In the genomic region with DNA sequence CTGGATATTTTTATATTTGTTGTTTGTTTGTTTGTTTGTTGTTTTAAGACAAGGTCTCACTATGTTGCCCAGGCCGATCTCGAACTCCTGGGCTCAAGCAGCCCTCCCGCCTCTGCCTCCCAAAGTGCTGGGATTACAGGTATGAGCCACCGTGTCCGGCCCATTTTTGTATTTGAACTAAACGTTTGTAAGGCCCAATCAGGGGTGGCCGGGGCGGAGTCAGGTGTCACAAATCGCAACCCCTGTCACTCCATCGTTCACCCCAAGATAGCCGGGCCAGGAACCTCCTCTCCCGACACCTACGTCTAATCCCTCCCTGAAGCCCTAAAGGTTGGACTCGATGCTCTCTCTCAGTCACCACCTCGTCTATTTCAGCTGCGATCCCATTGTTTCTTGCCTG, we compare ENCODE assay signal across 9 cellular contexts. TPM values are rescaled to one million over a fixed set of nuclear protein-coding genes. Genes with fewer than 3 reads are reported as not detected.
A peak's percentile ranks its signal among the peaks of the same experiment; 100 is the strongest.
DNase-seq lines count a peak whose midpoint lies in the region; ATAC-seq, FAIRE-seq and TF ChIP-seq lines count a peak whose summit lies in the region.
"Had no signal": no experiment of that assay in that cellular context is flagged by ENCODE, and none has a peak within 500 bp of the region (broad histone marks: within the 10 kb centered on the region; RNA-seq: fewer than 3 reads in every experiment).

No MANE protein-coding gene starts in this region.

- no peaks in the 10 kb centered on the region for H3K36me3 Mint-ChIP-seq in activated T-helper 1 cell treated with anti-CD3 and anti-CD28 coated beads, Interleukin-12 subunit alpha, Interleukin-12 subunit beta, Interleukin-2, Interleukin-4 antibody, amounts not matched to agents 30 ng/mL and 10 ng/mL and 1 ng/mL, durations not matched to agents 14 hours and 24 hours and 36 hours (ENCODE audit: low read depth)

- H3K36me3 ChIP-seq in BLaER1: no peaks in the 10 kb centered on the region
- no peaks in the 10 kb centered on the region for H3K36me3 ChIP-seq in KOPT-K1 (ENCODE audit: insufficient read depth, low read length)

- H3K4me3 ChIP-seq in BLaER1: peak overlapping the region; percentile 66

- peak overlapping the region; percentile 83 for H3K27ac Mint-ChIP-seq in activated T-helper 1 cell treated with anti-CD3 and anti-CD28 coated beads, Interleukin-12 subunit alpha, Interleukin-12 subunit beta, Interleukin-2, Interleukin-4 antibody, amounts not matched to agents 30 ng/mL and 10 ng/mL and 1 ng/mL, durations not matched to agents 14 hours and 24 hours and 36 hours

- H3K9me3 ChIP-seq in BLaER1 (no peaks in the 10 kb centered on the region), KOPT-K1 (ENCODE audit: insufficient read depth, low read length, poor library complexity, severe bottlenecking) (no peaks in the 10 kb centered on the region)

- peak; percentile 33 for DNase-seq in activated T-helper 1 cell treated with anti-CD3 and anti-CD28 coated beads, Interleukin-12 subunit alpha, Interleukin-12 subunit beta, Interleukin-2, Interleukin-4 antibody, amounts not matched to agents 30 ng/mL and 10 ng/mL and 1 ng/mL, durations not matched to agents 14 hours and 24 hours and 36 hours (ENCODE audit: low spot score)
- peak; percentile 28 for DNase-seq in stimulated activated CD8-positive, alpha-beta memory T cell treated with anti-CD3 and anti-CD28 coated beads, Interleukin-15, amount 100 ng/mL, for 1 hour (ENCODE audit: low read depth)
- no peak for DNase-seq in RCC 7860 (ENCODE audit: low spot score)
- DNase-seq in middle frontal gyrus (ENCODE audit: extremely low spot score, low spot score): no peak

- H3K4me3 Mint-ChIP-seq in activated T-helper 1 cell treated with anti-CD3 and anti-CD28 coated beads, Interleukin-12 subunit alpha, Interleukin-12 subunit beta, Interleukin-2, Interleukin-4 antibody, amounts not matched to agents 30 ng/mL and 10 ng/mL and 1 ng/mL, durations not matched to agents 14 hours and 24 hours and 36 hours: peak overlapping the region; percentile 83

- no peak for ATAC-seq in SK-N-SH treated with all-trans-retinoic acid at 6 μM for 48 hours

- peak overlapping the region; percentile 84 for H3K4me2 ChIP-seq in BLaER1

- H3K9me3 Mint-ChIP-seq in activated T-helper 1 cell treated with anti-CD3 and anti-CD28 coated beads, Interleukin-12 subunit alpha, Interleukin-12 subunit beta, Interleukin-2, Interleukin-4 antibody, amounts not matched to agents 30 ng/mL and 10 ng/mL and 1 ng/mL, durations not matched to agents 14 hours and 24 hours and 36 hours: no peaks in the 10 kb centered on the region

- H3K27me3 Mint-ChIP-seq in activated T-helper 1 cell treated with anti-CD3 and anti-CD28 coated beads, Interleukin-12 subunit alpha, Interleukin-12 subunit beta, Interleukin-2, Interleukin-4 antibody, amounts not matched to agents 30 ng/mL and 10 ng/mL and 1 ng/mL, durations not matched to agents 14 hours and 24 hours and 36 hours (ENCODE audit: insufficient read depth): no peaks in the 10 kb centered on the region

- peak; percentile 70 for FAIRE-seq in islet of Langerhans (lab: Jason Lieb, UNC)
- no peak for FAIRE-seq in RCC 7860 (lab: Jason Lieb, UNC)

- intact Hi-C loops in activated T-helper 1 cell treated with anti-CD3 and anti-CD28 coated beads, Interleukin-12 subunit alpha, Interleukin-12 subunit beta, Interleukin-2, Interleukin-4 antibody, amounts not matched to agents 30 ng/mL and 10 ng/mL and 1 ng/mL, durations not matched to agents 14 hours and 24 hours and 36 hours (cut with micrococcal nuclease): loop anchor here (5.0 to 10.0 kb wide), 2 partner anchors 102 to 201 kb away; partner anchors contain the start of gene FUNDC1

- H3K27ac ChIP-seq in BLaER1 (peak overlapping the region; percentile 79), KOPT-K1 (ENCODE audit: low read depth, low read length, poor library complexity, severe bottlenecking) (peak overlapping the region; percentile 73)

- no peaks in the 10 kb centered on the region for H3K27me3 ChIP-seq in BLaER1

- H3K4me1 Mint-ChIP-seq in activated T-helper 1 cell treated with anti-CD3 and anti-CD28 coated beads, Interleukin-12 subunit alpha, Interleukin-12 subunit beta, Interleukin-2, Interleukin-4 antibody, amounts not matched to agents 30 ng/mL and 10 ng/mL and 1 ng/mL, durations not matched to agents 14 hours and 24 hours and 36 hours (ENCODE audit: low read depth): peaks cover 19% of the 10 kb centered on the region

- peak overlapping the region; percentile 64 for H3K9ac ChIP-seq in BLaER1

- no peaks in the 10 kb centered on the region for H4K20me1 ChIP-seq in BLaER1

- H3K4me1 ChIP-seq in BLaER1: peaks cover 51% of the 10 kb centered on the region

TF ChIP-seq in SK-N-SH treated with all-trans-retinoic acid at 6 μM for 48 hours, 23 proteins besides CTCF, POLR2A, EP300 and RAD21 (continues in another document):
- no peak for TF ChIP-seq ZNF8 (CRISPR knock-in tag; IDR thresholded peaks at IDR 0.05)
- no peak for TF ChIP-seq CREB5 (CRISPR knock-in tag; IDR thresholded peaks at IDR 0.05; ENCODE audit: low read depth)
- TF ChIP-seq ZNF70 (CRISPR knock-in tag; IDR thresholded peaks at IDR 0.05): no peak
- TF ChIP-seq SNAI2 (CRISPR knock-in tag; IDR thresholded peaks at IDR 0.05): no peak
- TF ChIP-seq ZC3H10 (CRISPR knock-in tag; IDR thresholded peaks at IDR 0.05): no peak
- TF ChIP-seq ARNTL (CRISPR knock-in tag; IDR thresholded peaks at IDR 0.05; ENCODE audit: borderline replicate concordance, low read depth): no peak
- TF ChIP-seq TOX (CRISPR knock-in tag; IDR thresholded peaks at IDR 0.05; ENCODE audit: borderline replicate concordance): no peak
- no peak for TF ChIP-seq OSR1 (CRISPR knock-in tag; IDR thresholded peaks at IDR 0.05)
- TF ChIP-seq CSRNP3 (CRISPR knock-in tag; IDR thresholded peaks at IDR 0.05): no peak
- no peak for TF ChIP-seq ZFP3 (CRISPR knock-in tag; IDR thresholded peaks at IDR 0.05)
- no peak for TF ChIP-seq PPARA (CRISPR knock-in tag; IDR thresholded peaks at IDR 0.05; ENCODE audit: borderline replicate concordance)
- no peak for TF ChIP-seq TSHZ2 (CRISPR knock-in tag; IDR thresholded peaks at IDR 0.05)
- no peak for TF ChIP-seq RARB (CRISPR knock-in tag; IDR thresholded peaks at IDR 0.05)
- no peak for TF ChIP-seq CSDC2 (CRISPR knock-in tag; IDR thresholded peaks at IDR 0.05)
- TF ChIP-seq ZFP30 (CRISPR knock-in tag; IDR thresholded peaks at IDR 0.05): no peak

RNA-seq across cellular contexts. Expression of gene EFHC2, which starts 0.7 kb away (rescaled TPM):
- not detected in 2 replicates for total RNA-seq in activated T-helper 1 cell treated with anti-CD3 and anti-CD28 coated beads, Interleukin-12 subunit alpha, Interleukin-12 subunit beta, Interleukin-2, Interleukin-4 antibody, amounts not matched to agents 30 ng/mL and 10 ng/mL and 1 ng/mL, durations not matched to agents 14 hours and 24 hours and 36 hours
- total RNA-seq: SK-MEL-5 had no signal

Comparison
In these comparisons a context has a peak if more than half of its experiments do, and no peak if none do; other contexts are left out.
1. DNase-seq: peak in activated T-helper 1 cell treated with anti-CD3 and anti-CD28 coated beads, Interleukin-12 subunit alpha, Interleukin-12 subunit beta, Interleukin-2, Interleukin-4 antibody, amounts not matched to agents 30 ng/mL and 10 ng/mL and 1 ng/mL, durations not matched to agents 14 hours and 24 hours and 36 hours (single experiment) and stimulated activated CD8-positive, alpha-beta memory T cell treated with anti-CD3 and anti-CD28 coated beads, Interleukin-15, amount 100 ng/mL, for 1 hour (single experiment); none in RCC 7860 (single experiment) and middle frontal gyrus (single experiment).